In genomic region chr22:43377486-43377995, GRCh38 we compare ENCODE assay signal across 1 cellular context.
TF ChIP-seq lines count a peak whose summit lies in the region.

No MANE protein-coding gene starts in this region.

TF ChIP-seq in GM12878, 131 proteins besides CTCF, POLR2A, EP300 and RAD21 (continued from another document):
- TF ChIP-seq ZNF592 (IDR thresholded peaks at IDR 0.05) (no peak), ATF2 (IDR thresholded peaks at IDR 0.05; ENCODE audit: low read length) (no peak), TARDBP (IDR thresholded peaks at IDR 0.05; ENCODE audit: borderline replicate concordance) (no peak), JUND (IDR thresholded peaks at IDR 0.05; ENCODE audit: low read depth, low read length) (no peak), NR2C2 (IDR thresholded peaks at IDR 0.05; ENCODE audit: borderline replicate concordance, control insufficient read depth, insufficient read length, low read depth) (no peak), USF1 (IDR thresholded peaks at IDR 0.05; ENCODE audit: borderline replicate concordance, extremely low read length, insufficient read depth, low read depth, low read length) (no peak)
